8 cellular contexts compared by ENCODE assay signal in the genomic region with DNA sequence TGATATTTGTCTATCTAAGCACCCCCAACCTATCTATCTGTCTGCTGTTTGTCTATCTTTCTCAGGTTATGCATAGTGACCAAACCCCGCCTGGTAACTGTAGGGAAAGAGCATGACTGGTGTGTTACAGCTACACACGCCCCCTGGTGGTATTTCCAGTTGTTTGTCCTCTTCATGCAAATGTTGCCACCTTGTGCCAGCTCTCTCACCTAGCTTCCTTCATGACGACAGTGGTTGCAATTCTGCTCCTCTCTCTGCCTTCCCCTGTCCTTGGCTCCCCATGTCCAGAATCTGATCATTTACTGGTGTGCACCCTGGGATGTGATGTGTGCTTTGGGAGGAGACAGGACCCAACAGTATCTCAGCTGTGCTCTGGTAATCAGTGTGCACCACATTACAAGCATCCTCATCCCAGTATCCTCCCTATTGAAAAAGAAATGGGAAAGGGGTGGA. TPM values are rescaled to one million over a fixed set of nuclear protein-coding genes. Genes with fewer than 3 reads are reported as not detected.
DNase-seq lines count a peak whose midpoint lies in the region; ATAC-seq, FAIRE-seq and TF ChIP-seq lines count a peak whose summit lies in the region.

No MANE protein-coding gene starts in this region.

- H3K36me3 Mint-ChIP-seq in GM23338 (ENCODE audit: low read depth): no peaks in the 10 kb centered on the region
- H3K36me3 Mint-ChIP-seq in neural crest cell (ENCODE audit: low read depth): no peaks in the 10 kb centered on the region

- peaks cover 3 to 7% (median 5%) of the 10 kb centered on the region in 11 experiments; a peak in 18 of 22 replicates for H3K27me3 ChIP-seq in BLaER1 treated with 17β-estradiol and CSF1 and Interleukin-3, amounts not matched to agents 10 nM and 100 nM
- no peaks in the 10 kb centered on the region for H3K27me3 ChIP-seq in GM23338 (ENCODE audit: insufficient read depth)
- no peaks in the 10 kb centered on the region for H3K27me3 ChIP-seq in endothelial cell of umbilical vein (ENCODE audit: control insufficient read depth in 2 of 2, insufficient read depth in 2 of 2, low read length in 2 of 2)
- H3K27me3 ChIP-seq in vagina: no peaks in the 10 kb centered on the region

- BruUV-seq in endothelial cell of umbilical vein (replicated peaks; lab: Mats Ljungman, UMichigan): no TSS peak

- H2AFZ ChIP-seq in GM23338 (no peak overlapping the region), endothelial cell of umbilical vein (ENCODE audit: low read depth, low read length) (no peak overlapping the region)

- H3K4me1 Mint-ChIP-seq in GM23338 (peaks cover 20% of the 10 kb centered on the region), neural crest cell (peaks cover 28% of the 10 kb centered on the region)

- H3F3A ChIP-seq in GM23338 (replicated peaks; ENCODE audit: low read depth): no peaks in the 10 kb centered on the region

- H3K4me3 Mint-ChIP-seq in GM23338 (no peak overlapping the region), neural crest cell (no peak overlapping the region)

- H3K9ac ChIP-seq in BLaER1 treated with 17β-estradiol and CSF1 and Interleukin-3, amounts not matched to agents 10 nM and 100 nM: no peak overlapping the region
- no peak overlapping the region for H3K9ac ChIP-seq in endothelial cell of umbilical vein (replicated peaks; ENCODE audit: extremely low read depth, insufficient read depth, low read length)

- CTCF ChIA-PET in endothelial cell of umbilical vein (lab: Charles Lee): interaction anchor here (0.6 to 11.1 kb wide), 29 partner anchors 9 to 524 kb away, joined by 3 to 487 read pairs (median 5); a partner anchor contains a TSS

- H3K27ac Mint-ChIP-seq in GM23338: no peak overlapping the region
- no peak overlapping the region for H3K27ac Mint-ChIP-seq in neural crest cell (ENCODE audit: unreplicated experiment)

- peak overlapping the region in 8 of 11 experiments; percentile 73 to 86 (median 78); a peak in 13 of 22 replicates for H3K4me2 ChIP-seq in BLaER1 treated with 17β-estradiol and CSF1 and Interleukin-3, amounts not matched to agents 10 nM and 100 nM
- H3K4me2 ChIP-seq in GM23338: no peak overlapping the region
- H3K4me2 ChIP-seq in endothelial cell of umbilical vein (ENCODE audit: insufficient read depth, low read length): no peak overlapping the region

- no peak overlapping the region for H3K4me3 ChIP-seq in BLaER1 treated with 17β-estradiol and CSF1 and Interleukin-3, amounts not matched to agents 10 nM and 100 nM
- no peak overlapping the region for H3K4me3 ChIP-seq in GM23338
- H3K4me3 ChIP-seq in endothelial cell of umbilical vein (replicated peaks in 1 of 3; ENCODE audit: insufficient read depth in 1 of 3, low read depth in 1 of 3, low read length in 3 of 3): no peak overlapping the region
- H3K4me3 ChIP-seq in vagina: no peak overlapping the region

- 0 out of 22 replicates have a peak overlapping the region, but pooled peaks of 1 of the 11 experiments have one; percentile 59 for H3K27ac ChIP-seq in BLaER1 treated with 17β-estradiol and CSF1 and Interleukin-3, amounts not matched to agents 10 nM and 100 nM
- H3K27ac ChIP-seq in GM23338 (ENCODE audit: low read depth) (no peak overlapping the region), endothelial cell of umbilical vein (ENCODE audit: insufficient read depth, low read depth, low read length) (no peak overlapping the region), vagina (no peak overlapping the region)

- POLR2A ChIA-PET in endothelial cell of umbilical vein (lab: Charles Lee): interaction anchor here (0.7 to 1.2 kb wide), 3 partner anchors 22 to 33 kb away, joined by 3 to 7 read pairs (median 5); no protein-coding TSS in a partner anchor

- TF ChIP-seq POLR2A in endothelial cell of umbilical vein (IDR thresholded peaks at IDR 0.05; ENCODE audit: low read depth, low read length): no peak
- no peak for TF ChIP-seq POLR2A in vagina (IDR thresholded peaks at IDR 0.05)

- H3K27me3 Mint-ChIP-seq in GM23338 (ENCODE audit: insufficient read depth, low read depth, poor library complexity) (peaks cover 9% of the 10 kb centered on the region), neural crest cell (ENCODE audit: low read depth) (peaks cover 3% of the 10 kb centered on the region)

- no peaks in the 10 kb centered on the region for H3K9me3 Mint-ChIP-seq in GM23338
- H3K9me3 Mint-ChIP-seq in neural crest cell: no peaks in the 10 kb centered on the region

- no peaks in the 10 kb centered on the region for H3K9me3 ChIP-seq in BLaER1 treated with 17β-estradiol and CSF1 and Interleukin-3, amounts not matched to agents 10 nM and 100 nM (replicated peaks in 1 of 11)
- H3K9me3 ChIP-seq in endothelial cell of umbilical vein (replicated peaks; ENCODE audit: control insufficient read depth, insufficient read depth, low read length) (no peaks in the 10 kb centered on the region), vagina (no peaks in the 10 kb centered on the region)

- DNase-seq in GM23338 (ENCODE audit: low spot score) (peak; percentile 97), NCI-H460 (ENCODE audit: extremely low read depth, low read depth) (peak; percentile 49), endothelial cell of umbilical vein (ENCODE audit: low read depth, low spot score) (peak; percentile 71), neural crest cell (ENCODE audit: low read depth, low spot score) (peak; percentile 46), vagina (ENCODE audit: extremely low spot score in 2 of 2) (peak in 1 of 2 donors; percentile 83)
- peak; percentile 74 to 75 for DNase-seq in activated CD4-positive, alpha-beta T cell treated with anti-CD3 and anti-CD28 coated beads for 4 hours

- H4K20me1 ChIP-seq in BLaER1 treated with 17β-estradiol and CSF1 and Interleukin-3, amounts not matched to agents 10 nM and 100 nM: no peaks in the 10 kb centered on the region
- H4K20me1 ChIP-seq in GM23338 (replicated peaks; ENCODE audit: insufficient read depth): no peaks in the 10 kb centered on the region
- H4K20me1 ChIP-seq in endothelial cell of umbilical vein (replicated peaks; ENCODE audit: control insufficient read depth, extremely low read depth, insufficient read depth, low read length): no peaks in the 10 kb centered on the region

- no peaks in the 10 kb centered on the region for H3K79me2 ChIP-seq in GM23338 (replicated peaks; ENCODE audit: insufficient read depth)
- H3K79me2 ChIP-seq in endothelial cell of umbilical vein (ENCODE audit: control insufficient read depth, insufficient read depth, low read length): no peaks in the 10 kb centered on the region

- peak; percentile 97 for FAIRE-seq in endothelial cell of umbilical vein (lab: Jason Lieb, UNC)

- H3K36me3 ChIP-seq in BLaER1 treated with 17β-estradiol and CSF1 and Interleukin-3, amounts not matched to agents 10 nM and 100 nM: no peaks in the 10 kb centered on the region
- H3K36me3 ChIP-seq in GM23338 (ENCODE audit: insufficient read depth) (no peaks in the 10 kb centered on the region), endothelial cell of umbilical vein (ENCODE audit: control insufficient read depth in 2 of 2, extremely low read depth in 1 of 2, insufficient read depth in 2 of 2, low read length in 2 of 2) (no peaks in the 10 kb centered on the region), vagina (no peaks in the 10 kb centered on the region)

- intact Hi-C loops in endothelial cell of umbilical vein (cut with micrococcal nuclease) (loop anchor here (1.0 kb wide), 3 partner anchors 32 to 266 kb away; no protein-coding TSS in a partner anchor), vagina (cut with DNase I) (loop anchor here (10.0 kb wide), 1 partner anchor 243 kb away; a partner anchor contains a TSS)

- dilution Hi-C loops in endothelial cell of umbilical vein (cut with MboI; ENCODE audit: extremely low pct_ligation_motif_present, low sequenced_read_pairs): no loop called here

- H3K4me1 ChIP-seq in BLaER1 treated with 17β-estradiol and CSF1 and Interleukin-3, amounts not matched to agents 10 nM and 100 nM: peaks cover 39 to 59% (median 52%) of the 10 kb centered on the region in 10 experiments
- H3K4me1 ChIP-seq in GM23338 (ENCODE audit: insufficient read depth) (peaks cover 4% of the 10 kb centered on the region; the same call in 1 of the 2 replicates), endothelial cell of umbilical vein (ENCODE audit: control insufficient read depth, extremely low read depth, insufficient read depth, low read length) (peaks cover 2% of the 10 kb centered on the region), vagina (no peaks in the 10 kb centered on the region)

- TF ChIP-seq CTCF in GM23338 (conservative IDR thresholded peaks at IDR 0.05; ENCODE audit: low read depth in 2 of 2): peak; percentile 74 to 98
- TF ChIP-seq CTCF in endothelial cell of umbilical vein (IDR thresholded peaks at IDR 0.05; ENCODE audit: extremely low read depth in 1 of 2, insufficient read depth in 1 of 2, low read depth in 1 of 2, low read length in 2 of 2): peak; percentile 82 to 89
- peak; percentile 73 for TF ChIP-seq CTCF in neural crest cell (conservative IDR thresholded peaks at IDR 0.05)
- TF ChIP-seq CTCF in vagina (IDR thresholded peaks at IDR 0.05): peak; percentile 41 to 58 (median 46)

- ATAC-seq in GM23338 (peak; percentile 81), HG02981 (IDR thresholded peaks at IDR 0.05; ENCODE audit: unreplicated experiment) (no peak)

- H3K9me2 ChIP-seq in GM23338 (ENCODE audit: insufficient read depth): no peaks in the 10 kb centered on the region

- no peaks in the 10 kb centered on the region for H3K9me1 ChIP-seq in endothelial cell of umbilical vein (replicated peaks; ENCODE audit: control insufficient read depth, extremely low read depth, insufficient read depth, low read length)

RNA-seq across cellular contexts. Expression of a gene that starts 8.1 kb away (rescaled TPM):
- total RNA-seq in GM23338 (2014; rRNA removed; shearing (Covaris generic)): 8.4 and 10.3 TPM in 2 replicates
- polyA plus RNA-seq in GM23338 (2016; fragmentation: Nextera tagmentation; extraction: Ambion mirVana) (2.8 and 3.7 TPM in 2 replicates), endothelial cell of umbilical vein (2.4 and 2.6 TPM in 2 replicates)
- total RNA-seq in NCI-H460 (2014; rRNA removed; shearing (Covaris generic)): 0.67 and 1.6 TPM in 2 replicates
- polyA plus RNA-seq in NCI-H460 (2014; cell fraction: nucleus; rRNA removed): 0.47 and 14.7 TPM in 2 replicates
- total RNA-seq in endothelial cell of umbilical vein (5.3 and 7.8 TPM in 2 replicates), neural crest cell (2.7 and 3.5 TPM in 2 replicates), vagina (6.1 TPM)
- polyA plus RNA-seq in endothelial cell of umbilical vein (2011; cell fraction: cytosol; rRNA removed): 1.9 and 2.1 TPM in 2 replicates
- polyA plus RNA-seq in endothelial cell of umbilical vein (2011; cell fraction: nucleus; rRNA removed): 2.5 and 3.0 TPM in 2 replicates
- 3.7 and 5.2 TPM in 2 replicates for polyA plus RNA-seq in endothelial cell of umbilical vein (2012)
- polyA minus RNA-seq in endothelial cell of umbilical vein: 4.3 and 5.4 TPM in 2 replicates
- 0.72 TPM for polyA minus RNA-seq in endothelial cell of umbilical vein (2011; cell fraction: cytosol; rRNA and poly(A)+ RNA removed)
- polyA minus RNA-seq in endothelial cell of umbilical vein (2011; cell fraction: nucleus; rRNA and poly(A)+ RNA removed): 2.6 and 3.8 TPM in 2 replicates

RNA-seq across cellular contexts. Expression of a gene that starts 8.4 kb away (rescaled TPM):
- 38.3 and 54.4 TPM in 2 replicates for total RNA-seq in GM23338 (2014; rRNA removed; shearing (Covaris generic))
- polyA plus RNA-seq in GM23338 (2016; fragmentation: Nextera tagmentation; extraction: Ambion mirVana): 11.9 and 12.8 TPM in 2 replicates
- total RNA-seq in NCI-H460 (2014; rRNA removed; shearing (Covaris generic)): 15.7 and 15.9 TPM in 2 replicates
- polyA plus RNA-seq in NCI-H460 (2014; cell fraction: nucleus; rRNA removed): 14.4 and 21.9 TPM in 2 replicates
- total RNA-seq in endothelial cell of umbilical vein: 14.5 and 15.9 TPM in 2 replicates
- polyA plus RNA-seq in endothelial cell of umbilical vein: 3.3 and 4.1 TPM in 2 replicates
- polyA plus RNA-seq in endothelial cell of umbilical vein (2011; cell fraction: cytosol; rRNA removed): 5.1 and 5.4 TPM in 2 replicates
- polyA plus RNA-seq in endothelial cell of umbilical vein (2011; cell fraction: nucleus; rRNA removed): 12.5 and 14.1 TPM in 2 replicates
- polyA plus RNA-seq in endothelial cell of umbilical vein (2012): 9.2 and 13.2 TPM in 2 replicates
- 7.3 and 11.5 TPM in 2 replicates for polyA minus RNA-seq in endothelial cell of umbilical vein
- 19.7 TPM for polyA minus RNA-seq in endothelial cell of umbilical vein (2011; cell fraction: cytosol; rRNA and poly(A)+ RNA removed)
- polyA minus RNA-seq in endothelial cell of umbilical vein (2011; cell fraction: nucleus; rRNA and poly(A)+ RNA removed): 7.5 and 10.3 TPM in 2 replicates
- 25.7 and 26.7 TPM in 2 replicates for total RNA-seq in neural crest cell
- 16.2 TPM for total RNA-seq in vagina

Comparison
In these comparisons a context has a peak if more than half of its experiments do, and no peak if none do; other contexts are left out.
1. H3K4me2 ChIP-seq: peak in BLaER1 treated with 17β-estradiol and CSF1 and Interleukin-3, amounts not matched to agents 10 nM and 100 nM (8 of 11); none in GM23338 (single experiment) and endothelial cell of umbilical vein (single experiment).
2. Peak in every context shown above with its lines, with median percentiles within 50 percentile points of each other: CTCF ChIP-seq.